9 cellular contexts compared by ENCODE assay signal in genomic region chr7:89623018-89623672, GRCh38.
DNase-seq lines count a peak whose midpoint lies in the region; ATAC-seq and TF ChIP-seq lines count a peak whose summit lies in the region.
"Had no signal": no experiment of that assay in that cellular context is flagged by ENCODE, and none has a peak within 500 bp of the region (broad histone marks: within the 10 kb centered on the region; RNA-seq: fewer than 3 reads in every experiment).

No MANE protein-coding gene starts in this region.

- no peak overlapping the region for H3K4me3 Mint-ChIP-seq in mesothelial cell of epicardium
- H3K4me3 Mint-ChIP-seq: dendritic cell treated with granulocyte-macrophage colony-stimulating factor and Interleukin-4, amounts not matched to agents 40 ng/mL and 50 ng/mL, for 4 days had no signal

- no peaks in the 10 kb centered on the region for H3K36me3 ChIP-seq in NT2/D1 (ENCODE audit: insufficient read depth, insufficient read length, low read length)

- H3K27ac Mint-ChIP-seq in mesothelial cell of epicardium = no peak overlapping the region
- H3K27ac Mint-ChIP-seq: dendritic cell treated with granulocyte-macrophage colony-stimulating factor and Interleukin-4, amounts not matched to agents 40 ng/mL and 50 ng/mL, for 4 days had no signal

- no peaks in the 10 kb centered on the region for H3K36me3 Mint-ChIP-seq in mesothelial cell of epicardium

- peak; percentile 18 for DNase-seq in activated CD4-positive, alpha-beta T cell treated with anti-CD3 and anti-CD28 coated beads for 48 hours
- DNase-seq in activated CD4-positive, alpha-beta T cell treated with anti-CD3 and anti-CD28 coated beads, Interleukin-2, amount 50 U/mL, for 48 hours = no peak
- DNase-seq in HPDE6-E6E7 (ENCODE audit: extremely low spot score) (peak; percentile 2), NT2/D1 (ENCODE audit: low read depth, low spot score) (peak; percentile 30), dorsolateral prefrontal cortex (no peak), mesothelial cell of epicardium (ENCODE audit: low spot score in 2 of 2, unreplicated experiment in 2 of 2) (no peak)

- H3K4me1 ChIP-seq in NT2/D1 (ENCODE audit: insufficient read depth, insufficient read length) = no peaks in the 10 kb centered on the region

- no peaks in the 10 kb centered on the region for H3K4me1 Mint-ChIP-seq in mesothelial cell of epicardium

- H3K9me3 ChIP-seq in NT2/D1 (ENCODE audit: insufficient read depth, low read length) = no peaks in the 10 kb centered on the region

- H3K27me3 Mint-ChIP-seq in mesothelial cell of epicardium (ENCODE audit: low read depth) = peaks cover 31% of the 10 kb centered on the region
- H3K27me3 Mint-ChIP-seq: dendritic cell treated with granulocyte-macrophage colony-stimulating factor and Interleukin-4, amounts not matched to agents 40 ng/mL and 50 ng/mL, for 4 days had no signal

- H3K9me3 Mint-ChIP-seq in mesothelial cell of epicardium = no peaks in the 10 kb centered on the region
- H3K9me3 Mint-ChIP-seq: dendritic cell treated with granulocyte-macrophage colony-stimulating factor and Interleukin-4, amounts not matched to agents 40 ng/mL and 50 ng/mL, for 4 days had no signal

- intact Hi-C loops in dorsolateral prefrontal cortex (cut with DNase I) = loop anchor here (10.0 kb wide), 2 partner anchors 838 to 1378 kb away; no protein-coding TSS in a partner anchor

- no peak overlapping the region for H3K9ac ChIP-seq in NT2/D1 (ENCODE audit: insufficient read length, low read depth)

- no peak overlapping the region for H3K27ac ChIP-seq in dorsolateral prefrontal cortex

- H3K27me3 ChIP-seq in NT2/D1 (ENCODE audit: insufficient read depth, insufficient read length) (no peaks in the 10 kb centered on the region), dorsolateral prefrontal cortex (no peaks in the 10 kb centered on the region)

- TF ChIP-seq CTCF in dorsolateral prefrontal cortex (IDR thresholded peaks at IDR 0.05 in 54 of 56, conservative IDR thresholded peaks at IDR 0.05 in 2 of 56; ENCODE audit: low read depth in 1 of 56, partially characterized antibody in 56 of 56) (peak; percentile 27 to 83 (median 68)), mesothelial cell of epicardium (IDR thresholded peaks at IDR 0.05; ENCODE audit: unreplicated experiment) (peak; percentile 59)

- H3K4me3 ChIP-seq in NT2/D1 (ENCODE audit: insufficient read length, low read depth) (no peak overlapping the region), dorsolateral prefrontal cortex (no peak overlapping the region)

- ATAC-seq in GM21529 (IDR thresholded peaks at IDR 0.05; ENCODE audit: unreplicated experiment) (peak; percentile 91), GM21528 (IDR thresholded peaks at IDR 0.05; ENCODE audit: low FRiP score, unreplicated experiment) (no peak)

Comparison
In these comparisons a context has a peak if more than half of its experiments do, and no peak if none do; other contexts are left out.
1. DNase-seq: peak in activated CD4-positive, alpha-beta T cell treated with anti-CD3 and anti-CD28 coated beads for 48 hours (single experiment), HPDE6-E6E7 (single experiment) and NT2/D1 (single experiment); none in activated CD4-positive, alpha-beta T cell treated with anti-CD3 and anti-CD28 coated beads, Interleukin-2, amount 50 U/mL, for 48 hours (0 of 2), dorsolateral prefrontal cortex (0 of 10) and mesothelial cell of epicardium (0 of 2).